1 cellular context compared by ENCODE assay signal in genomic region chr19:2555422-2556220, GRCh38.
TF ChIP-seq lines count a peak whose summit lies in the region.

No MANE protein-coding gene starts in this region.

TF ChIP-seq in endothelial cell of umbilical vein, 7 proteins besides CTCF, POLR2A, EP300 and RAD21:
- TF ChIP-seq EZH2 (IDR thresholded peaks at IDR 0.05; ENCODE audit: borderline replicate concordance, low read depth, low read length, severe bottlenecking) (no peak), MYC (IDR thresholded peaks at IDR 0.05; ENCODE audit: low read depth, low read length) (no peak), MAX (IDR thresholded peaks at IDR 0.05; ENCODE audit: insufficient read depth, insufficient read length) (no peak), FOS (IDR thresholded peaks at IDR 0.05; ENCODE audit: borderline replicate concordance, insufficient read depth, low read length) (no peak)
